ENCODE assay signal across 25 cellular contexts in genomic region chr11:2765491-2765890, GRCh38.
DNase-seq lines count a peak whose midpoint lies in the region; ATAC-seq, FAIRE-seq and TF ChIP-seq lines count a peak whose summit lies in the region.
"Had no signal": no experiment of that assay in that cellular context is flagged by ENCODE, and none has a peak within 500 bp of the region (broad histone marks: within the 10 kb centered on the region; RNA-seq: fewer than 3 reads in every experiment).

No MANE protein-coding gene starts in this region.

- H3K4me3 Mint-ChIP-seq in central memory CD8-positive, alpha-beta T cell = no peak overlapping the region
- H3K4me3 Mint-ChIP-seq in nephron = no peak overlapping the region
- H3K4me3 Mint-ChIP-seq in effector memory CD8-positive, alpha-beta T cell = no peak overlapping the region
- H3K4me3 Mint-ChIP-seq: CD14-positive monocyte; CD4-positive, alpha-beta T cell; CD8-positive, alpha-beta memory T cell had no signal

- H3K9me3 Mint-ChIP-seq in central memory CD8-positive, alpha-beta T cell = no peaks in the 10 kb centered on the region
- peaks cover 12% of the 10 kb centered on the region for H3K9me3 Mint-ChIP-seq in nephron
- no peaks in the 10 kb centered on the region for H3K9me3 Mint-ChIP-seq in effector memory CD8-positive, alpha-beta T cell
- H3K9me3 Mint-ChIP-seq: CD4-positive, alpha-beta T cell had no signal

- no TSS peak for BruUV-seq in HepG2 (replicated peaks; lab: Mats Ljungman, UMichigan)

- H3K9me3 ChIP-seq in HepG2 (ENCODE audit: low read length) = no peaks in the 10 kb centered on the region
- no peaks in the 10 kb centered on the region for H3K9me3 ChIP-seq in right lobe of liver
- H3K9me3 ChIP-seq: BE2C had no signal

- FAIRE-seq in HepG2 (lab: Jason Lieb, UNC) = no peak
- FAIRE-seq: A204.1, D721Med, GM12878, GM19239, H54 had no signal

- intact Hi-C loops in HepG2 (cut with micrococcal nuclease; ENCODE audit: unreplicated experiment) = no loop called here
- intact Hi-C loops in right lobe of liver (cut with DNase I) = no loop called here

- 16% methylated on average over 2 of the region's 3 CpGs for WGBS in HepG2 (ENCODE audit: low lambda C conversion rate)
- 63% methylated on average over 3 of the region's 3 CpGs for WGBS in right lobe of liver (ENCODE audit: insufficient coverage, low coverage, low lambda C conversion rate, missing lambda C conversion rate)

- H3K27ac Mint-ChIP-seq in central memory CD8-positive, alpha-beta T cell (ENCODE audit: low read depth) = peak overlapping the region; percentile 45
- peak overlapping the region; percentile 42 to 91 (median 87) for H3K27ac Mint-ChIP-seq in nephron
- no peak overlapping the region for H3K27ac Mint-ChIP-seq in effector memory CD8-positive, alpha-beta T cell
- H3K27ac Mint-ChIP-seq: CD14-positive monocyte; CD4-positive, alpha-beta T cell; CD8-positive, alpha-beta memory T cell had no signal

- no peak for TF ChIP-seq RAD21 in HepG2 (CRISPR knock-in tag; IDR thresholded peaks at IDR 0.05)

- in situ Hi-C loops in HepG2 (cut with HindIII; ENCODE audit: extremely low pct_ligation_motif_present, low pct_unique_long_range_greater_than_20kb) = no loop called here

- H3K36me3 Mint-ChIP-seq in central memory CD8-positive, alpha-beta T cell (ENCODE audit: insufficient read depth) = peaks cover 5% of the 10 kb centered on the region
- H3K36me3 Mint-ChIP-seq in nephron (ENCODE audit: low read depth) = no peaks in the 10 kb centered on the region
- H3K36me3 Mint-ChIP-seq in effector memory CD8-positive, alpha-beta T cell (ENCODE audit: insufficient read depth) = no peaks in the 10 kb centered on the region
- H3K36me3 Mint-ChIP-seq: CD8-positive, alpha-beta memory T cell had no signal

- peaks cover 6 to 54% of the 10 kb centered on the region in 2 experiments for H3K27me3 ChIP-seq in HepG2 (ENCODE audit: control insufficient read depth in 1 of 2, insufficient read depth in 2 of 2, low read length in 2 of 2)
- no peaks in the 10 kb centered on the region for H3K27me3 ChIP-seq in right lobe of liver
- H3K27me3 ChIP-seq: BE2C; BLaER1 treated with 17β-estradiol and CSF1 and Interleukin-3, amounts not matched to agents 10 nM and 100 nM had no signal

- peaks cover 20% of the 10 kb centered on the region for H3K27me3 Mint-ChIP-seq in central memory CD8-positive, alpha-beta T cell
- peaks cover 4% of the 10 kb centered on the region for H3K27me3 Mint-ChIP-seq in nephron (ENCODE audit: low read depth)
- peaks cover 14 to 25% of the 10 kb centered on the region in 2 donors for H3K27me3 Mint-ChIP-seq in effector memory CD8-positive, alpha-beta T cell
- H3K27me3 Mint-ChIP-seq: CD4-positive, alpha-beta T cell had no signal

- H3K9ac ChIP-seq in HepG2 (ENCODE audit: insufficient read depth, low read depth, low read length) = no peak overlapping the region
- H3K9ac ChIP-seq: BLaER1 treated with 17β-estradiol and CSF1 and Interleukin-3, amounts not matched to agents 10 nM and 100 nM had no signal

- TF ChIP-seq CTCF in HepG2 (CRISPR knock-in tag; IDR thresholded peaks at IDR 0.05) (no peak), right lobe of liver (IDR thresholded peaks at IDR 0.05) (no peak), nephron (IDR thresholded peaks at IDR 0.05; ENCODE audit: unreplicated experiment in 3 of 3) (no peak)

- no peak overlapping the region for H3K4me2 ChIP-seq in HepG2 (ENCODE audit: low read depth, low read length)
- H3K4me2 ChIP-seq: BLaER1 treated with 17β-estradiol and CSF1 and Interleukin-3, amounts not matched to agents 10 nM and 100 nM had no signal

- TF ChIP-seq EP300 in HepG2 (IDR thresholded peaks at IDR 0.05; ENCODE audit: low read depth in 2 of 2, low read length in 2 of 2) (no peak), HepG2 (CRISPR knock-in tag; IDR thresholded peaks at IDR 0.05; ENCODE audit: borderline replicate concordance) (no peak)

- H3K4me3 ChIP-seq in HepG2 (replicated peaks in 1 of 3; ENCODE audit: insufficient read depth in 1 of 3, low read depth in 2 of 3, low read length in 3 of 3) (no peak overlapping the region), right lobe of liver (no peak overlapping the region)
- H3K4me3 ChIP-seq: BLaER1 treated with 17β-estradiol and CSF1 and Interleukin-3, amounts not matched to agents 10 nM and 100 nM; GM12878; HAP-1 had no signal

- H3K4me1 Mint-ChIP-seq in central memory CD8-positive, alpha-beta T cell = no peaks in the 10 kb centered on the region
- H3K4me1 Mint-ChIP-seq in nephron = peaks cover 34% of the 10 kb centered on the region
- no peaks in the 10 kb centered on the region for H3K4me1 Mint-ChIP-seq in effector memory CD8-positive, alpha-beta T cell (ENCODE audit: low read depth in 2 of 2)
- H3K4me1 Mint-ChIP-seq: CD14-positive monocyte; CD8-positive, alpha-beta memory T cell had no signal

- TF ChIP-seq POLR2A in HepG2 (IDR thresholded peaks at IDR 0.05; ENCODE audit: insufficient read depth in 1 of 2, low read depth in 2 of 2, low read length in 2 of 2) (no peak), right lobe of liver (IDR thresholded peaks at IDR 0.05) (no peak)

- no peaks in the 10 kb centered on the region for H3K79me2 ChIP-seq in HepG2 (ENCODE audit: insufficient read depth, low read length)

- no peaks in the 10 kb centered on the region for H4K20me1 ChIP-seq in HepG2 (ENCODE audit: insufficient read depth, low read length)
- H4K20me1 ChIP-seq: BLaER1 treated with 17β-estradiol and CSF1 and Interleukin-3, amounts not matched to agents 10 nM and 100 nM had no signal

- H3K27ac ChIP-seq in HepG2 (ENCODE audit: extremely low read length, insufficient read depth, low read length) (no peak overlapping the region), right lobe of liver (no peak overlapping the region)
- H3K27ac ChIP-seq: 22Rv1; BLaER1 treated with 17β-estradiol and CSF1 and Interleukin-3, amounts not matched to agents 10 nM and 100 nM had no signal

- no peak overlapping the region for H2AFZ ChIP-seq in HepG2 (ENCODE audit: low read length)

- CTCF ChIA-PET in HepG2 (lab: Yijun Ruan, JAX; ENCODE audit: low intra/inter-chr PET ratio, low total read pairs) = no interaction called here

- ATAC-seq in HepG2 (no peak), right lobe of liver (no peak), HG02938 (IDR thresholded peaks at IDR 0.05; ENCODE audit: unreplicated experiment) (no peak)
- ATAC-seq in central memory CD8-positive, alpha-beta T cell (replicated peaks; ENCODE audit: extremely low read depth, poor library complexity, severe bottlenecking) = no peak
- no peak for ATAC-seq in effector memory CD8-positive, alpha-beta T cell (replicated peaks)
- ATAC-seq: GM12878 had no signal

- DNase-seq in HepG2 (ENCODE audit: low spot score) (no peak), right lobe of liver (no peak)
- no peak for DNase-seq in central memory CD8-positive, alpha-beta T cell (ENCODE audit: low spot score in 2 of 2)
- no peak for DNase-seq in effector memory CD8-positive, alpha-beta T cell
- DNase-seq: ACHN; AML-193; BE2C; CD4-positive, alpha-beta T cell; CD8-positive, alpha-beta memory T cell; DMS 273 treated with DMSO at 0.1 percent for 48 hours; DMS79; EL; GDM1; GOT3 had no signal

- H3K36me3 ChIP-seq in HepG2 (replicated peaks in 1 of 2; ENCODE audit: control insufficient read depth in 1 of 2, insufficient read depth in 2 of 2, low read length in 2 of 2) = no peaks in the 10 kb centered on the region
- no peaks in the 10 kb centered on the region for H3K36me3 ChIP-seq in right lobe of liver
- H3K36me3 ChIP-seq: BE2C; BLaER1 treated with 17β-estradiol and CSF1 and Interleukin-3, amounts not matched to agents 10 nM and 100 nM; HAP-1 had no signal

- H3K4me1 ChIP-seq in HepG2 (ENCODE audit: insufficient read depth, low read length) (0 out of 2 replicates have a peak, but pooled peaks cover 5% of the 10 kb centered on the region), right lobe of liver (no peaks in the 10 kb centered on the region)
- H3K4me1 ChIP-seq: BE2C, HAP-1 had no signal

- POLR2A ChIA-PET in HepG2 (lab: Yijun Ruan, JAX) = no interaction called here

TF ChIP-seq in HepG2, 621 proteins besides CTCF, POLR2A, EP300 and RAD21:
- no peak for TF ChIP-seq CCDC6 (CRISPR knock-in tag; IDR thresholded peaks at IDR 0.05)
- peak; percentile 16 to 31; a peak in 1 of 4 replicates for TF ChIP-seq MAFK (conservative IDR thresholded peaks at IDR 0.05 in 1 of 2, IDR thresholded peaks at IDR 0.05 in 1 of 2; ENCODE audit: low read length in 2 of 2)
- TF ChIP-seq PLRG1 (conservative IDR thresholded peaks at IDR 0.05) = no peak
- TF ChIP-seq MYPOP (CRISPR knock-in tag; IDR thresholded peaks at IDR 0.05) = no peak
- TF ChIP-seq ZNF569 (CRISPR knock-in tag; IDR thresholded peaks at IDR 0.05; ENCODE audit: borderline replicate concordance) = no peak
- TF ChIP-seq U2AF2 (IDR thresholded peaks at IDR 0.05; ENCODE audit: low read depth, low read length) = no peak
- no peak for TF ChIP-seq MYC (CRISPR knock-in tag; IDR thresholded peaks at IDR 0.05; ENCODE audit: borderline replicate concordance)
- TF ChIP-seq MTF2 (CRISPR knock-in tag; IDR thresholded peaks at IDR 0.05; ENCODE audit: borderline replicate concordance) = no peak
- no peak for TF ChIP-seq SCMH1 (CRISPR knock-in tag; IDR thresholded peaks at IDR 0.05; ENCODE audit: borderline replicate concordance)

Comparison
In these comparisons a context has a peak if more than half of its experiments do, and no peak if none do; other contexts are left out.
1. H3K27ac Mint-ChIP-seq: peak in central memory CD8-positive, alpha-beta T cell (single experiment) and nephron (3 of 3); none in effector memory CD8-positive, alpha-beta T cell (0 of 2).